1 cellular context compared by ENCODE assay signal in genomic region chr10:99784731-99785441, GRCh38.
TF ChIP-seq lines count a peak whose summit lies in the region.

No MANE protein-coding gene starts in this region.

TF ChIP-seq in K562, 482 proteins besides CTCF, POLR2A, EP300 and RAD21 (continued from another document and continues in another):
- TF ChIP-seq MGA (IDR thresholded peaks at IDR 0.05), result no peak
- TF ChIP-seq NCOA1 (IDR thresholded peaks at IDR 0.05; ENCODE audit: low read depth), result no peak
- TF ChIP-seq JUNB (CRISPR knock-in tag; conservative IDR thresholded peaks at IDR 0.05), result no peak
- no peak for TF ChIP-seq ZFPM2 (CRISPR knock-in tag; IDR thresholded peaks at IDR 0.05)
- no peak for TF ChIP-seq RNF219 (CRISPR knock-in tag; IDR thresholded peaks at IDR 0.05)
- TF ChIP-seq BRCA1 (IDR thresholded peaks at IDR 0.05), result no peak
- no peak for TF ChIP-seq BRCA1 (CRISPR knock-in tag; IDR thresholded peaks at IDR 0.05)
- TF ChIP-seq TRIM25 (IDR thresholded peaks at IDR 0.05; ENCODE audit: borderline replicate concordance), result no peak
- peak; percentile 53; the same call in 1 of the 2 replicates for TF ChIP-seq MAFF (IDR thresholded peaks at IDR 0.05; ENCODE audit: low read length)
- 0 out of 2 replicates have a peak, but pooled peaks have one; percentile 28 for TF ChIP-seq VEZF1 (CRISPR knock-in tag; IDR thresholded peaks at IDR 0.05)
- no peak for TF ChIP-seq ZBTB11 (CRISPR knock-in tag; IDR thresholded peaks at IDR 0.05)
- no peak for TF ChIP-seq POLR2AphosphoS5 (IDR thresholded peaks at IDR 0.05; ENCODE audit: control insufficient read depth, insufficient read depth, low read depth, low read length)
- TF ChIP-seq ZNF124 (CRISPR knock-in tag; IDR thresholded peaks at IDR 0.05), result no peak
- TF ChIP-seq MAFK (IDR thresholded peaks at IDR 0.05; ENCODE audit: low read length), result peak; percentile 72
- no peak for TF ChIP-seq ARID3A (IDR thresholded peaks at IDR 0.05; ENCODE audit: borderline replicate concordance, low read depth, low read length)
- no peak for TF ChIP-seq NR2C1 (IDR thresholded peaks at IDR 0.05)
- no peak for TF ChIP-seq NR2C1 (tag; IDR thresholded peaks at IDR 0.05)
- peak; percentile 96 for TF ChIP-seq ZNF316 (IDR thresholded peaks at IDR 0.05)
- no peak for TF ChIP-seq ZNF609 (CRISPR knock-in tag; IDR thresholded peaks at IDR 0.05; ENCODE audit: borderline replicate concordance)
- TF ChIP-seq RFX1 (IDR thresholded peaks at IDR 0.05), result no peak
